2 cellular contexts compared by ENCODE assay signal in the genomic region with DNA sequence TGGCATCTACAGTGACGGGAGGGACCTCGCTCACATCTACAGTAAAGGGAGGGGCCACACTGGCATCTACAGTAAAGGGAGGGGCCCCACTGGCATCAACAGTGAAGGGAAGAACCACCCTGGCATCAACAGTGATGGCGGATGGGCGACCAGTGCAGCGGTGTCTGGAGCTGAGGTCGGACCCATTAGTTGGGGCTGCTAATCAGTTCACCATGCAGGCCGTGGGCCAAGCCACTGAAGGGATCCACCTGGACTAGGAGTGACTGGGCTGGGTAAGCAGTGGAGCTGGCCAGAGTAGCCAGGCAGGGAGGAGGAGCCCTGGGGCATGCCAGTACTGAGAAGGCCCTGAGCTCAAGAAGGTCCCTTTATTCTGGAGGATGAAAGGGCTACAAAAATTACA. TPM values are rescaled to one million over a fixed set of nuclear protein-coding genes. Genes with fewer than 3 reads are reported as not detected.
"Had no signal": no experiment of that assay in that cellular context is flagged by ENCODE, and none has a peak within 500 bp of the region (broad histone marks: within the 10 kb centered on the region; RNA-seq: fewer than 3 reads in every experiment).

No MANE protein-coding gene starts in this region.

RNA-seq across cellular contexts. Expression of gene GGTLC3, which starts 33.1 kb away (rescaled TPM):
- total RNA-seq: G401, GM12878 had no signal
- polyA plus RNA-seq: GM12878 had no signal
